ENCODE assay signal across 17 cellular contexts in genomic region chr2:675051-675450, GRCh38. TPM values are rescaled to one million over a fixed set of nuclear protein-coding genes. Genes with fewer than 3 reads are reported as not detected.
A peak's percentile ranks its signal among the peaks of the same experiment; 100 is the strongest.
DNase-seq lines count a peak whose midpoint lies in the region; ATAC-seq and TF ChIP-seq lines count a peak whose summit lies in the region.
"Had no signal": no experiment of that assay in that cellular context is flagged by ENCODE, and none has a peak within 500 bp of the region (broad histone marks: within the 10 kb centered on the region; RNA-seq: fewer than 3 reads in every experiment).

No MANE protein-coding gene starts in this region.

- peak overlapping the region; percentile 59 for H3K27ac ChIP-seq in mammary epithelial cell (ENCODE audit: insufficient read depth, low read depth, low read length)
- no peak overlapping the region for H3K27ac ChIP-seq in breast epithelium
- 0 out of 2 replicates have a peak overlapping the region, but pooled peaks have one; percentile 48 for H3K27ac ChIP-seq in Panc1 (ENCODE audit: low read length)
- H3K27ac ChIP-seq in subcutaneous abdominal adipose tissue (ENCODE audit: low read depth, low read length): peak overlapping the region; percentile 85
- H3K27ac ChIP-seq in caudate nucleus (ENCODE audit: low read depth, low read length): no peak overlapping the region
- H3K27ac ChIP-seq: neutrophil had no signal

- no peak for ATAC-seq in Panc1
- ATAC-seq in HG03045 (IDR thresholded peaks at IDR 0.05; ENCODE audit: unreplicated experiment): no peak
- ATAC-seq in GM21526 (IDR thresholded peaks at IDR 0.05; ENCODE audit: low FRiP score, unreplicated experiment): no peak

- dilution Hi-C loops in mammary epithelial cell (cut with HindIII; ENCODE audit: low sequenced_read_pairs): no loop called here

- H3K4me3 ChIP-seq in mammary epithelial cell (replicated peaks in 1 of 3; ENCODE audit: insufficient read depth in 1 of 3, low read depth in 2 of 3, low read length in 3 of 3): no peak overlapping the region
- no peak overlapping the region for H3K4me3 ChIP-seq in breast epithelium
- no peak overlapping the region for H3K4me3 ChIP-seq in Panc1 (ENCODE audit: low read depth in 2 of 2, low read length in 2 of 2)
- no peak overlapping the region for H3K4me3 ChIP-seq in subcutaneous abdominal adipose tissue (ENCODE audit: low read depth in 1 of 5, low read length in 5 of 5)
- H3K4me3 ChIP-seq: coronary artery had no signal

- in situ Hi-C loops in mammary epithelial cell (cut with MboI; ENCODE audit: low sequenced_read_pairs in 2 of 2): no loop called here
- in situ Hi-C loops in Panc1 (cut with HindIII; ENCODE audit: low pct_unique_long_range_greater_than_20kb, low sequenced_read_pairs): no loop called here

- no peaks in the 10 kb centered on the region for H3K27me3 ChIP-seq in mammary epithelial cell (ENCODE audit: insufficient read depth, low read length)
- no peaks in the 10 kb centered on the region for H3K27me3 ChIP-seq in breast epithelium
- H3K27me3 ChIP-seq in Panc1 (ENCODE audit: control insufficient read depth, insufficient read depth, low read length): no peaks in the 10 kb centered on the region
- H3K27me3 ChIP-seq in subcutaneous abdominal adipose tissue (ENCODE audit: control insufficient read depth in 5 of 5, insufficient read depth in 4 of 5, low read length in 5 of 5): no peaks in the 10 kb centered on the region
- H3K27me3 ChIP-seq: neutrophil had no signal

- peaks cover 51% of the 10 kb centered on the region for H3K79me2 ChIP-seq in mammary epithelial cell (ENCODE audit: insufficient read depth, low read length)

- peaks cover 25% of the 10 kb centered on the region for H3K4me1 ChIP-seq in mammary epithelial cell (ENCODE audit: insufficient read depth, low read length)
- no peaks in the 10 kb centered on the region for H3K4me1 ChIP-seq in breast epithelium
- H3K4me1 ChIP-seq in Panc1 (ENCODE audit: control insufficient read depth, insufficient read depth, low read length): peaks cover 21% of the 10 kb centered on the region
- H3K4me1 ChIP-seq in subcutaneous abdominal adipose tissue (ENCODE audit: control insufficient read depth in 5 of 5, insufficient read depth in 5 of 5, low read length in 5 of 5): peaks cover 5 to 35% (median 20%) of the 10 kb centered on the region in 5 donors

- no peaks in the 10 kb centered on the region for H3K9me3 Mint-ChIP-seq in endothelial cell (ENCODE audit: unreplicated experiment)
- H3K9me3 Mint-ChIP-seq: activated naive CD4-positive, alpha-beta T cell treated with anti-CD3 and anti-CD28 coated beads for 36 hours had no signal

- peaks cover 48% of the 10 kb centered on the region for H3K4me1 Mint-ChIP-seq in endothelial cell (ENCODE audit: unreplicated experiment)

- TF ChIP-seq CTCF in mammary epithelial cell (conservative IDR thresholded peaks at IDR 0.05 in 1 of 2, IDR thresholded peaks at IDR 0.05 in 1 of 2; ENCODE audit: extremely low read depth in 1 of 2, insufficient read depth in 1 of 2, low read depth in 1 of 2, low read length in 2 of 2) (no peak), breast epithelium (IDR thresholded peaks at IDR 0.05) (no peak), Panc1 (IDR thresholded peaks at IDR 0.05) (no peak), endothelial cell (IDR thresholded peaks at IDR 0.05; ENCODE audit: unreplicated experiment) (no peak)

- H3K36me3 ChIP-seq in mammary epithelial cell (ENCODE audit: insufficient read depth, low read length) (peaks cover 5% of the 10 kb centered on the region), breast epithelium (no peaks in the 10 kb centered on the region), Panc1 (ENCODE audit: control insufficient read depth, insufficient read depth, low read length) (peaks cover 9% of the 10 kb centered on the region), subcutaneous abdominal adipose tissue (ENCODE audit: control insufficient read depth in 5 of 5, insufficient read depth in 5 of 5, low read length in 5 of 5) (peaks cover 0 to 49% (median 28%) of the 10 kb centered on the region in 5 donors)

- H3K9ac ChIP-seq in mammary epithelial cell (ENCODE audit: insufficient read depth, low read length) (no peak overlapping the region), subcutaneous abdominal adipose tissue (ENCODE audit: low read length in 5 of 5) (no peak overlapping the region)

- H4K20me1 ChIP-seq in mammary epithelial cell (ENCODE audit: insufficient read depth, low read length): no peaks in the 10 kb centered on the region

- WGBS in mammary epithelial cell (ENCODE audit: low coverage, missing lambda C conversion rate): 93% methylated on average over 4 of the region's 4 CpGs

- H3K36me3 Mint-ChIP-seq in endothelial cell (ENCODE audit: low read depth, unreplicated experiment): peaks cover 12% of the 10 kb centered on the region

- H3K27me3 Mint-ChIP-seq in endothelial cell (ENCODE audit: unreplicated experiment): peaks cover 16% of the 10 kb centered on the region

- peak overlapping the region; percentile 14 for H3K27ac Mint-ChIP-seq in endothelial cell (ENCODE audit: unreplicated experiment)

- H3K9me3 ChIP-seq in mammary epithelial cell (replicated peaks; ENCODE audit: insufficient read depth, low read length) (no peaks in the 10 kb centered on the region), breast epithelium (no peaks in the 10 kb centered on the region), Panc1 (ENCODE audit: control insufficient read depth, insufficient read depth, low read depth, low read length) (no peaks in the 10 kb centered on the region), subcutaneous abdominal adipose tissue (ENCODE audit: control insufficient read depth in 5 of 5, low read length in 5 of 5) (no peaks in the 10 kb centered on the region)
- H3K9me3 ChIP-seq: neutrophil had no signal

- peak overlapping the region; percentile 95 for H3K4me2 ChIP-seq in mammary epithelial cell (ENCODE audit: insufficient read depth, low read depth, low read length)

- H3K4me3 Mint-ChIP-seq in endothelial cell (ENCODE audit: unreplicated experiment): peak overlapping the region; percentile 21

- intact Hi-C loops in mammary epithelial cell (cut with micrococcal nuclease): loop anchor here (5.0 to 10.0 kb wide), 2 partner anchors 380 to 1067 kb away; partner anchors contain the start of gene PXDN
- intact Hi-C loops in breast epithelium (cut with DNase I; ENCODE audit: low total_unique reads): no loop called here
- intact Hi-C loops in Panc1 (cut with micrococcal nuclease; ENCODE audit: unreplicated experiment): no loop called here

- BruUV-seq in mammary epithelial cell (replicated peaks; lab: Mats Ljungman, UMichigan) (no TSS peak), Panc1 (replicated peaks; lab: Mats Ljungman, UMichigan) (no TSS peak)

- POLR2A ChIA-PET in Panc1 (lab: Charles Lee): no interaction called here

- H2AFZ ChIP-seq in mammary epithelial cell (ENCODE audit: low read depth, low read length): no peak overlapping the region

- CTCF ChIA-PET in mammary epithelial cell (lab: Charles Lee; ENCODE audit: low non-redundant PET) (no interaction called here), Panc1 (lab: Charles Lee) (no interaction called here)

- no peak for DNase-seq in mammary epithelial cell
- no peak for DNase-seq in breast epithelium (ENCODE audit: low spot score in 2 of 2)
- DNase-seq in Panc1 (ENCODE audit: low read depth, low spot score): no peak
- no peak for DNase-seq in endothelial cell (ENCODE audit: low spot score)
- DNase-seq in caudate nucleus (lab: John Stamatoyannopoulos, UW): no peak
- DNase-seq: activated naive CD4-positive, alpha-beta T cell treated with anti-CD3 and anti-CD28 coated beads for 36 hours; foreskin fibroblast; GDM1; NCI-H1048; NCI-H524; SIG-M5; stimulated activated CD4-positive, alpha-beta T cell treated with anti-CD3 and anti-CD28 coated beads, Interleukin-15, amount 100 ng/mL, for 24 hours had no signal

- no peak for TF ChIP-seq POLR2A in breast epithelium (IDR thresholded peaks at IDR 0.05)

RNA-seq across cellular contexts. Expression of gene TMEM18, which starts 2.2 kb away (rescaled TPM):
- total RNA-seq in mammary epithelial cell (10 to 100 TPM in 1 of 2 donors, 1 to 10 TPM in 1; 9.2 to 19.5 TPM), breast epithelium (10 to 100 TPM; 17.7 to 34.6 (median 27.4) TPM), Panc1 (2021; ENCODE audit: unreplicated experiment) (49.6 TPM), endothelial cell (ENCODE audit: unreplicated experiment) (26.3 TPM)
- polyA plus RNA-seq in mammary epithelial cell: 28.0 TPM
- 5.4 TPM for polyA minus RNA-seq in mammary epithelial cell
- 56.4 TPM for polyA plus RNA-seq in Panc1 (2012; ENCODE audit: insufficient read length)

Comparison
In these comparisons a context has a peak if more than half of its experiments do, and no peak if none do; other contexts are left out.
1. H3K27ac ChIP-seq: peak in mammary epithelial cell (single experiment), Panc1 (single experiment) and subcutaneous abdominal adipose tissue (single experiment); none in breast epithelium (0 of 2) and caudate nucleus (single experiment).